Comparison of ENCODE assay signal across 18 cellular contexts in the genomic region with DNA sequence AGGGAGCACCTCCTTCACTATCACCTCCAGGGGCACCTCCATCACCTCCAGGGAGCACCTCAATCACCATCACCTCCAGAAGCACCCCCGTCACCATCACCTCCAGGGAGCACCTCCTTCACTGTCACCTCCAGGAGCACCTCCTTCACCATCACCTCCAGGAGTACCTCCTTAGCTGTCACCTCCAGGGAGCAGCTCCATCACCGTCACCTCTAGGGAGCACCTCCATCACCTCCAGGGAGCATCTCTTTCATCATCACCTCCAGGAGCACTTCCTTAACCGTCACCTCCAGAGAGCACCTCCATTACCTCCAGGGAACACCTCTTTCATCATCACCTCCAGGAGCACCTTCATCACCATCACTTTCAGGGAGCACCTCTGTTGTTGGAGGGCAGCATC.
"Had no signal": no experiment of that assay in that cellular context is flagged by ENCODE, and none has a peak within 500 bp of the region (broad histone marks: within the 10 kb centered on the region; RNA-seq: fewer than 3 reads in every experiment).

No MANE protein-coding gene starts in this region.

- FAIRE-seq: colon, urothelium cell line had no signal

- H3K27me3 ChIP-seq: body of pancreas, dorsolateral prefrontal cortex, foreskin keratinocyte, thyroid gland had no signal

- H3K27ac Mint-ChIP-seq: activated naive CD4-positive, alpha-beta T cell treated with anti-CD3 and anti-CD28 coated beads, Interleukin-2, amount 50 U/mL, for 24 hours; activated T-helper 2 cell treated with anti-CD3 and anti-CD28 coated beads, Interferon-gamma antibody, Interleukin-2, Interleukin-4, amounts not matched to agents 10 μg/mL and 5 μg/mL and 100 μg/mL, durations not matched to agents 14 hours and 24 hours and 36 hours; stimulated activated naive B cell treated with anti-CD40 and anti-IgM and Interleukin-4, amounts not matched to agents 10 μg/mL and 1 μg/mL and 100 μg/mL, for 72 hours had no signal

- H3K9ac ChIP-seq: parathyroid adenoma had no signal

- H3K4me3 ChIP-seq: body of pancreas, dorsolateral prefrontal cortex, left ventricle myocardium inferior, thyroid gland had no signal

- H3K36me3 ChIP-seq: left ventricle myocardium inferior, thyroid gland had no signal

- H3K79me2 ChIP-seq: parathyroid adenoma had no signal

- H3K27ac ChIP-seq: body of pancreas, dorsolateral prefrontal cortex, foreskin keratinocyte, left ventricle myocardium inferior, parathyroid adenoma, thyroid gland had no signal

- H3K27me3 Mint-ChIP-seq: activated naive CD4-positive, alpha-beta T cell treated with anti-CD3 and anti-CD28 coated beads, Interleukin-2, amount 50 U/mL, for 24 hours had no signal

- H2AFZ ChIP-seq: parathyroid adenoma had no signal

- H3K36me3 Mint-ChIP-seq: activated naive CD4-positive, alpha-beta T cell treated with anti-CD3 and anti-CD28 coated beads, Interleukin-2, amount 50 U/mL, for 24 hours had no signal

- H3K9me3 Mint-ChIP-seq: activated naive CD4-positive, alpha-beta T cell treated with anti-CD3 and anti-CD28 coated beads, Interleukin-2, amount 50 U/mL, for 24 hours; activated T-helper 2 cell treated with anti-CD3 and anti-CD28 coated beads, Interferon-gamma antibody, Interleukin-2, Interleukin-4, amounts not matched to agents 10 μg/mL and 5 μg/mL and 100 μg/mL, durations not matched to agents 14 hours and 24 hours and 36 hours had no signal

- H3K4me3 Mint-ChIP-seq: activated naive CD4-positive, alpha-beta T cell treated with anti-CD3 and anti-CD28 coated beads, Interleukin-2, amount 50 U/mL, for 24 hours had no signal

- ATAC-seq: body of pancreas; foreskin keratinocyte; sciatic nerve; stimulated activated naive B cell treated with anti-CD40 and anti-IgM and Interleukin-4, amounts not matched to agents 10 μg/mL and 1 μg/mL and 100 μg/mL, for 72 hours had no signal

- H3K4me1 ChIP-seq: body of pancreas, foreskin keratinocyte, left ventricle myocardium inferior, parathyroid adenoma, thyroid gland had no signal

- H3K4me1 Mint-ChIP-seq: stimulated activated naive B cell treated with anti-CD40 and anti-IgM and Interleukin-4, amounts not matched to agents 10 μg/mL and 1 μg/mL and 100 μg/mL, for 72 hours had no signal

- H3K9me3 ChIP-seq: body of pancreas, left ventricle myocardium inferior, thyroid gland had no signal

- DNase-seq: activated CD4-positive, alpha-beta T cell treated with anti-CD3 and anti-CD28 coated beads, Interleukin-2, amount 50 U/mL, for 4 hours; activated T-cell treated with anti-CD3 and anti-CD28 coated beads, Interleukin-2, amount 50 U/mL, for 1 hour; body of pancreas; caudate nucleus; foreskin keratinocyte; hypothalamus; islet precursor cell; left ventricle myocardium inferior; stimulated activated CD4-positive, alpha-beta T cell treated with anti-CD3 and anti-CD28 coated beads, Interleukin-4, amount 100 ng/mL, for 4 hours; stimulated activated naive B cell treated with anti-CD40 and anti-IgM and Interleukin-4, amounts not matched to agents 10 μg/mL and 1 μg/mL and 100 μg/mL, for 72 hours; thyroid gland had no signal
